ENCODE assay signal across 1 cellular context in the genomic region with DNA sequence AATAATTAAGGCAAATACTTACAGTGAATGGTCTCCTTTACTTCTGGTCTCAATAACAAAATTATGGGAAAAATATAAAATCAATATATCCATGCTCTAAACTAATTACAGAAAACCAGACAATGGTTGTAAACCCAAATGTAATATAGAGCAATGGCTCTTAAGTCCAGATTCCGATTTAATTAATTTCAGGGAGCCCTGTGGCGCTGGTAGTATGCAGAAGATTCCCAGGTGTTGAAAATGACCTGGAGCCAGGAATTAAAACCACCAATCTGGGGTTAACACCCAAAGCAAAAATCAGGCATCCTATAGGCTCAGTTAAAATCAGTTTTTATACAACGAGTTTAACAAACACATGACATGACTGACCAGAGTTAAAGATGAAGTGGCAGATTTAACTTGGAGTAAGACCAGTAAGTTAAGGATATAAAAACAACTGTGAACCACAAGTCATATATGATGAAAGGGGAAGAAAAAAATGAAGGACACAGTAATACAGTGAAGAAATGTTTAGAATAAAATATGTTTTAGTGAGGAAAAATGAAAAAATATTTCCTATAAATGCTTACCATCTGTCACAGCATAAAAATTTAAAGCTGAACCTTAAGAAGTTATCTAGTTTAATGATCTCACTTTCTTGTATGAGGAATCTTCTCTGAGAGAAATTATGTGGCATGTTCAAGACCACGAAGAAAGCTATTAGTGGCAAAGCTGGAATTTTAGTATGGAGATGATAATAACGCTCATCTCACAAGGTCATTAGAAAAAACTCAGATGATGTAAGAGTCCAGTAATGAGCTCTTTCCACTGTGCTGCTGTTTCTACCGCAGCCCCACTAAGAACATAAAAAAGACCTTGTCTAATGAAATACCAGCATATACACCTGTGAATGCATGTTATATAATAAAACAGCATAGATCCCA.
TF ChIP-seq lines count a peak whose summit lies in the region.

No MANE protein-coding gene starts in this region.

TF ChIP-seq in K562, 482 proteins besides CTCF, POLR2A, EP300 and RAD21 (continued from another document and continues in another):
- TF ChIP-seq, protein P1, sequence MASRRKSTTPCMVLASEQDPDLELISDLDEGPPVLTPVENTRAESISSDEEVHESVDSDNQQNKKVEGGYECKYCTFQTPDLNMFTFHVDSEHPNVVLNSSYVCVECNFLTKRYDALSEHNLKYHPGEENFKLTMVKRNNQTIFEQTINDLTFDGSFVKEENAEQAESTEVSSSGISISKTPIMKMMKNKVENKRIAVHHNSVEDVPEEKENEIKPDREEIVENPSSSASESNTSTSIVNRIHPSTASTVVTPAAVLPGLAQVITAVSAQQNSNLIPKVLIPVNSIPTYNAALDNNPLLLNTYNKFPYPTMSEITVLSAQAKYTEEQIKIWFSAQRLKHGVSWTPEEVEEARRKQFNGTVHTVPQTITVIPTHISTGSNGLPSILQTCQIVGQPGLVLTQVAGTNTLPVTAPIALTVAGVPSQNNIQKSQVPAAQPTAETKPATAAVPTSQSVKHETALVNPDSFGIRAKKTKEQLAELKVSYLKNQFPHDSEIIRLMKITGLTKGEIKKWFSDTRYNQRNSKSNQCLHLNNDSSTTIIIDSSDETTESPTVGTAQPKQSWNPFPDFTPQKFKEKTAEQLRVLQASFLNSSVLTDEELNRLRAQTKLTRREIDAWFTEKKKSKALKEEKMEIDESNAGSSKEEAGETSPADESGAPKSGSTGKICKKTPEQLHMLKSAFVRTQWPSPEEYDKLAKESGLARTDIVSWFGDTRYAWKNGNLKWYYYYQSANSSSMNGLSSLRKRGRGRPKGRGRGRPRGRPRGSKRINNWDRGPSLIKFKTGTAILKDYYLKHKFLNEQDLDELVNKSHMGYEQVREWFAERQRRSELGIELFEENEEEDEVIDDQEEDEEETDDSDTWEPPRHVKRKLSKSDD (conservative IDR thresholded peaks at IDR 0.05; ENCODE audit: low read length) = no peak
- TF ChIP-seq CEBPB (tag; IDR thresholded peaks at IDR 0.05) (no peak), ZNF586 (CRISPR knock-in tag; conservative IDR thresholded peaks at IDR 0.05) (no peak), ZNF384 (IDR thresholded peaks at IDR 0.05; ENCODE audit: low read depth, low read length) (peak; percentile 61), CBX8 (IDR thresholded peaks at IDR 0.05; ENCODE audit: borderline replicate concordance, extremely low read depth, low read depth, low read length, poor library complexity, severe bottlenecking) (no peak), FOXA3 (CRISPR knock-in tag; conservative IDR thresholded peaks at IDR 0.05 in 1 of 2, IDR thresholded peaks at IDR 0.05 in 1 of 2) (no peak), PRPF4 (IDR thresholded peaks at IDR 0.05; ENCODE audit: insufficient read depth, low read depth, low read length, poor library complexity, severe bottlenecking) (no peak), MCM5 (IDR thresholded peaks at IDR 0.05; ENCODE audit: low read depth) (no peak), ZNF436 (CRISPR knock-in tag; IDR thresholded peaks at IDR 0.05) (no peak), PHF21A (IDR thresholded peaks at IDR 0.05; ENCODE audit: borderline replicate concordance, low read depth) (no peak), SIN3A (IDR thresholded peaks at IDR 0.05; ENCODE audit: borderline replicate concordance in 2 of 2, control insufficient read depth in 1 of 2, low read depth in 2 of 2, low read length in 2 of 2) (no peak), ASH1L (IDR thresholded peaks at IDR 0.05; ENCODE audit: borderline replicate concordance, low read depth, partially characterized antibody) (no peak), AFF1 (IDR thresholded peaks at IDR 0.05; ENCODE audit: low read depth in 1 of 2, partially characterized antibody in 2 of 2) (peak in 1 of 2 experiments; percentile 43), ZNF408 (CRISPR knock-in tag; IDR thresholded peaks at IDR 0.05; ENCODE audit: low read depth) (no peak), ID3 (CRISPR knock-in tag; IDR thresholded peaks at IDR 0.05) (no peak), ID3 (tag; IDR thresholded peaks at IDR 0.05) (no peak), JUND (IDR thresholded peaks at IDR 0.05; ENCODE audit: borderline replicate concordance, low read depth, low read length) (peak; percentile 49), JUND (tag; IDR thresholded peaks at IDR 0.05; ENCODE audit: borderline replicate concordance, low read depth, low read length) (no peak; the same call in 2 of the 3 replicates), CTBP1 (IDR thresholded peaks at IDR 0.05; ENCODE audit: borderline replicate concordance) (no peak), ATF3 (IDR thresholded peaks at IDR 0.05) (peak; percentile 80), ATF3 (CRISPR knock-in tag; conservative IDR thresholded peaks at IDR 0.05) (no peak), ZNF583 (CRISPR knock-in tag; IDR thresholded peaks at IDR 0.05) (no peak), NCOA6 (IDR thresholded peaks at IDR 0.05) (no peak), FOSL1 (tag; conservative IDR thresholded peaks at IDR 0.05) (no peak), ZMIZ1 (IDR thresholded peaks at IDR 0.05; ENCODE audit: low read depth in 2 of 2, low read length in 2 of 2) (no peak), SETDB1 (IDR thresholded peaks at IDR 0.05; ENCODE audit: low read length) (no peak), ESRRB (CRISPR knock-in tag; IDR thresholded peaks at IDR 0.05; ENCODE audit: borderline replicate concordance) (no peak), ATF7 (IDR thresholded peaks at IDR 0.05) (peak; percentile 28; the same call in 1 of the 2 replicates), HDAC2 (IDR thresholded peaks at IDR 0.05) (no peak), HOXB6 (CRISPR knock-in tag; IDR thresholded peaks at IDR 0.05; ENCODE audit: borderline replicate concordance) (no peak), SMAD1 (IDR thresholded peaks at IDR 0.05; ENCODE audit: low read depth, low read length, partially characterized antibody) (no peak), ESRRA (IDR thresholded peaks at IDR 0.05; ENCODE audit: borderline replicate concordance, low read depth) (peak; percentile 81), SMAD4 (CRISPR knock-in tag; conservative IDR thresholded peaks at IDR 0.05) (no peak), TEAD4 (IDR thresholded peaks at IDR 0.05; ENCODE audit: low read length) (no peak), TEAD4 (CRISPR knock-in tag; IDR thresholded peaks at IDR 0.05; ENCODE audit: borderline replicate concordance) (no peak), ZNF232 (CRISPR knock-in tag; IDR thresholded peaks at IDR 0.05) (no peak)
- TF ChIP-seq, protein P2, sequence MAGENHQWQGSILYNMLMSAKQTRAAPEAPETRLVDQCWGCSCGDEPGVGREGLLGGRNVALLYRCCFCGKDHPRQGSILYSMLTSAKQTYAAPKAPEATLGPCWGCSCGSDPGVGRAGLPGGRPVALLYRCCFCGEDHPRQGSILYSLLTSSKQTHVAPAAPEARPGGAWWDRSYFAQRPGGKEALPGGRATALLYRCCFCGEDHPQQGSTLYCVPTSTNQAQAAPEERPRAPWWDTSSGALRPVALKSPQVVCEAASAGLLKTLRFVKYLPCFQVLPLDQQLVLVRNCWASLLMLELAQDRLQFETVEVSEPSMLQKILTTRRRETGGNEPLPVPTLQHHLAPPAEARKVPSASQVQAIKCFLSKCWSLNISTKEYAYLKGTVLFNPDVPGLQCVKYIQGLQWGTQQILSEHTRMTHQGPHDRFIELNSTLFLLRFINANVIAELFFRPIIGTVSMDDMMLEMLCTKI (IDR thresholded peaks at IDR 0.05; ENCODE audit: partially characterized antibody) = no peak
- TF ChIP-seq, protein P3, sequence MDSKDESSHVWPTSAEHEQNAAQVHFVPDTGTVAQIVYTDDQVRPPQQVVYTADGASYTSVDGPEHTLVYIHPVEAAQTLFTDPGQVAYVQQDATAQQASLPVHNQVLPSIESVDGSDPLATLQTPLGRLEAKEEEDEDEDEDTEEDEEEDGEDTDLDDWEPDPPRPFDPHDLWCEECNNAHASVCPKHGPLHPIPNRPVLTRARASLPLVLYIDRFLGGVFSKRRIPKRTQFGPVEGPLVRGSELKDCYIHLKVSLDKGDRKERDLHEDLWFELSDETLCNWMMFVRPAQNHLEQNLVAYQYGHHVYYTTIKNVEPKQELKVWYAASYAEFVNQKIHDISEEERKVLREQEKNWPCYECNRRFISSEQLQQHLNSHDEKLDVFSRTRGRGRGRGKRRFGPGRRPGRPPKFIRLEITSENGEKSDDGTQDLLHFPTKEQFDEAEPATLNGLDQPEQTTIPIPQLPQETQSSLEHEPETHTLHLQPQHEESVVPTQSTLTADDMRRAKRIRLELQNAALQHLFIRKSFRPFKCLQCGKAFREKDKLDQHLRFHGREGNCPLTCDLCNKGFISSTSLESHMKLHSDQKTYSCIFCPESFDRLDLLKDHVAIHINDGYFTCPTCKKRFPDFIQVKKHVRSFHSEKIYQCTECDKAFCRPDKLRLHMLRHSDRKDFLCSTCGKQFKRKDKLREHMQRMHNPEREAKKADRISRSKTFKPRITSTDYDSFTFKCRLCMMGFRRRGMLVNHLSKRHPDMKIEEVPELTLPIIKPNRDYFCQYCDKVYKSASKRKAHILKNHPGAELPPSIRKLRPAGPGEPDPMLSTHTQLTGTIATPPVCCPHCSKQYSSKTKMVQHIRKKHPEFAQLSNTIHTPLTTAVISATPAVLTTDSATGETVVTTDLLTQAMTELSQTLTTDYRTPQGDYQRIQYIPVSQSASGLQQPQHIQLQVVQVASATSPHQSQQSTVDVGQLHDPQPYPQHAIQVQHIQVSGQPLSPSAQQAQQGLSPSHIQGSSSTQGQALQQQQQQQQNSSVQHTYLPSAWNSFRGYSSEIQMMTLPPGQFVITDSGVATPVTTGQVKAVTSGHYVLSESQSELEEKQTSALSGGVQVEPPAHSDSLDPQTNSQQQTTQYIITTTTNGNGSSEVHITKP (IDR thresholded peaks at IDR 0.05; ENCODE audit: partially characterized antibody) = no peak
- TF ChIP-seq, protein P4, sequence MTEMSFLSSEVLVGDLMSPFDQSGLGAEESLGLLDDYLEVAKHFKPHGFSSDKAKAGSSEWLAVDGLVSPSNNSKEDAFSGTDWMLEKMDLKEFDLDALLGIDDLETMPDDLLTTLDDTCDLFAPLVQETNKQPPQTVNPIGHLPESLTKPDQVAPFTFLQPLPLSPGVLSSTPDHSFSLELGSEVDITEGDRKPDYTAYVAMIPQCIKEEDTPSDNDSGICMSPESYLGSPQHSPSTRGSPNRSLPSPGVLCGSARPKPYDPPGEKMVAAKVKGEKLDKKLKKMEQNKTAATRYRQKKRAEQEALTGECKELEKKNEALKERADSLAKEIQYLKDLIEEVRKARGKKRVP (CRISPR knock-in tag; IDR thresholded peaks at IDR 0.05) = peak; percentile 81; the same call in 1 of the 2 replicates
